15 cellular contexts compared by ENCODE assay signal in the genomic region with DNA sequence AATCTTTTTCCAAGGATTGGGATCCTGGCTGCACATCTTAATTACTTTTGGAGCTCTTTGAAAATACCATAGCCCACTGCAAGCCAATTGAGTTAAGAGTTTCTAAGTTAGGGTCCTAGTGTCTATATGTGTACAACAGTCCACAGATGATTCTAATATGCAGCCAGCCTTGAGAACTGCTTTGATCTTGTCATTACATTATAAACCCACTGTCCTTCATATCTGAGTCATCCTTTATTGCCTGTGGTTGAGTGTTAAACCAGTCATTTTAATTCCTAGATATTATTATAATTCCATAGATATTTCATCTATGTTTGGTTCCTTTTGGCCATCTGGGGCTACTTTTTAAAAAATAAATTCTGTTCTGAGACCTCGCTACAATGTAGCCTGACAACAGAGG. TPM values are rescaled to one million over a fixed set of nuclear protein-coding genes. Genes with fewer than 3 reads are reported as not detected.
DNase-seq lines count a peak whose midpoint lies in the region; ATAC-seq and TF ChIP-seq lines count a peak whose summit lies in the region.
"Had no signal": no experiment of that assay in that cellular context is flagged by ENCODE, and none has a peak within 500 bp of the region (broad histone marks: within the 10 kb centered on the region; RNA-seq: fewer than 3 reads in every experiment).

No MANE protein-coding gene starts in this region.

- ATAC-seq in GM18502 (IDR thresholded peaks at IDR 0.05; ENCODE audit: poor library complexity, unreplicated experiment): no peak
- ATAC-seq: CD8-positive, alpha-beta T cell had no signal

- DNase-seq in HCEC 1CT (peak; percentile 46), iris pigment epithelial cell (ENCODE audit: low read depth) (peak; percentile 36), renal cortical epithelial cell (ENCODE audit: low read depth) (peak; percentile 33), BE2C (no peak), COLO829 (ENCODE audit: low spot score) (no peak), head of caudate nucleus (no peak)
- DNase-seq: CD8-positive, alpha-beta T cell; DND-41; NCI-H1417; NCI-H2029; NCI-H510A; NCI-H774 had no signal

- intact Hi-C loops in head of caudate nucleus (cut with DNase I): no loop called here

- peaks cover 51% of the 10 kb centered on the region for H3K36me3 ChIP-seq in BE2C

- H3K4me3 ChIP-seq in BE2C (ENCODE audit: low read depth, low read length): no peak overlapping the region
- H3K4me3 ChIP-seq: BLaER1 had no signal

- no peaks in the 10 kb centered on the region for H3K27me3 ChIP-seq in BE2C
- H3K27me3 ChIP-seq: BLaER1 had no signal

- no peaks in the 10 kb centered on the region for H3K9me3 ChIP-seq in BE2C
- H3K9me3 ChIP-seq: BLaER1 had no signal

- TF ChIP-seq CTCF in VCaP (conservative IDR thresholded peaks at IDR 0.05) (no peak), BE2C (IDR thresholded peaks at IDR 0.05; ENCODE audit: low read depth, low read length) (no peak)

- peak overlapping the region; percentile 92 for H3K27ac ChIP-seq in VCaP
- H3K27ac ChIP-seq: BLaER1 had no signal

- peaks cover 5% of the 10 kb centered on the region; the same call in 1 of the 2 replicates for H3K4me1 ChIP-seq in BE2C
- H3K4me1 ChIP-seq: BLaER1 had no signal

RNA-seq across cellular contexts. Expression of a gene that starts 24.1 kb away (rescaled TPM):
- 10.4 and 10.9 TPM in 2 replicates for total RNA-seq in renal cortical epithelial cell
- 3.4 TPM for polyA plus RNA-seq in BE2C (2012; ENCODE audit: insufficient read depth, insufficient read length, low read depth)

RNA-seq across cellular contexts. Expression of a gene that starts 24.2 kb away (rescaled TPM):
- total RNA-seq in renal cortical epithelial cell: 15.1 and 18.8 TPM in 2 replicates
- polyA plus RNA-seq in BE2C (2012; ENCODE audit: insufficient read depth, insufficient read length, low read depth): 69.1 TPM

RNA-seq across cellular contexts. Expression of a gene that starts 31.4 kb away (rescaled TPM):
- 62.3 and 84.2 TPM in 2 replicates for total RNA-seq in renal cortical epithelial cell
- 50.9 TPM for polyA plus RNA-seq in BE2C (2012; ENCODE audit: insufficient read depth, insufficient read length, low read depth)

Comparison
In these comparisons a context has a peak if more than half of its experiments do, and no peak if none do; other contexts are left out.
1. DNase-seq: peak in HCEC 1CT (single experiment), iris pigment epithelial cell (single experiment) and renal cortical epithelial cell (single experiment); none in BE2C (single experiment), COLO829 (single experiment) and head of caudate nucleus (0 of 42).